ENCODE assay signal across 16 cellular contexts in the genomic region with DNA sequence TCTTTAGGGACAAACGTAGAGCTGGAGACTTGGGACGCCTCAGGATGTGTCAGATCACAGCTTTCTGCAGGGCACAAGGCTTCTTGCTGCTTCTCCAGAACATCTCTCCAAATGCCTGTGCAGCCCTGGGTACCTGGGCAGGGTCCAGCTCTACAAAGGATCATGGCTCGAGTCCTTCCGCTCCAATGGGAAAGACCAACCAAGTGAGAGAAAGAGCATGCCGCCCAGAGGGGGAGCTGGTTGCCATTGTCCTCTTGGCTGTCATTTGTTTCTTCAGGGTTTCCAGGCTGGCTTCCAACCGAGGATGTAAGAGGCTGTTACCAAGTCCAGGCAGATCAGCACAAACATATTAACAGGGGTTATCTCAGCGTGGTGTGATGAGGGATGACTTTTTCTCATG. TPM values are rescaled to one million over a fixed set of nuclear protein-coding genes. Genes with fewer than 3 reads are reported as not detected.
"Had no signal": no experiment of that assay in that cellular context is flagged by ENCODE, and none has a peak within 500 bp of the region (broad histone marks: within the 10 kb centered on the region; RNA-seq: fewer than 3 reads in every experiment).

No MANE protein-coding gene starts in this region.

- DNase-seq: activated CD4-positive, alpha-beta memory T cell treated with anti-CD3 and anti-CD28 coated beads, Interleukin-2, amount 10 ng/mL, durations not matched to agents 7 days and 5 days; activated CD4-positive, alpha-beta T cell treated with anti-CD3 and anti-CD28 coated beads for 36 hours; activated CD8-positive, alpha-beta memory T cell treated with anti-CD3 and anti-CD28 coated beads, Interleukin-2, amount 50 U/mL, for 4 hours; activated naive CD8-positive, alpha-beta T cell treated with anti-CD3 and anti-CD28 coated beads, Interleukin-2, amount 50 U/mL, for 24 hours; cortex of kidney; effector CD8-positive, alpha-beta T cell; gastrocnemius medialis; kidney; naive thymus-derived CD8-positive, alpha-beta T cell; psoas muscle; stimulated activated CD4-positive, alpha-beta T cell treated with anti-CD3 and anti-CD28 coated beads, Interleukin-12 subunit alpha, Interleukin-12 subunit beta, amount 100 ng/mL, for 4 hours; stimulated activated naive CD4-positive, alpha-beta T cell treated with Interleukin-2 at 50 U/mL for 16 hours; T-helper 9 cell had no signal

- ATAC-seq: activated CD4-positive, alpha-beta T cell treated with anti-CD3 and anti-CD28 coated beads for 36 hours; activated naive CD8-positive, alpha-beta T cell treated with anti-CD3 and anti-CD28 coated beads, Interleukin-2, amount 50 U/mL, for 24 hours; gastrocnemius medialis; naive thymus-derived CD8-positive, alpha-beta T cell; psoas muscle had no signal

RNA-seq across cellular contexts. Expression of a gene that starts 5.6 kb away (rescaled TPM):
- total RNA-seq: activated CD4-positive, alpha-beta memory T cell treated with anti-CD3 and anti-CD28 coated beads, Interleukin-2, amount 10 ng/mL, durations not matched to agents 7 days and 5 days; activated CD4-positive, alpha-beta T cell treated with anti-CD3 and anti-CD28 coated beads for 36 hours; astrocyte; kidney; mononuclear cell; naive thymus-derived CD8-positive, alpha-beta T cell; temporal lobe had no signal
